In the genomic region with DNA sequence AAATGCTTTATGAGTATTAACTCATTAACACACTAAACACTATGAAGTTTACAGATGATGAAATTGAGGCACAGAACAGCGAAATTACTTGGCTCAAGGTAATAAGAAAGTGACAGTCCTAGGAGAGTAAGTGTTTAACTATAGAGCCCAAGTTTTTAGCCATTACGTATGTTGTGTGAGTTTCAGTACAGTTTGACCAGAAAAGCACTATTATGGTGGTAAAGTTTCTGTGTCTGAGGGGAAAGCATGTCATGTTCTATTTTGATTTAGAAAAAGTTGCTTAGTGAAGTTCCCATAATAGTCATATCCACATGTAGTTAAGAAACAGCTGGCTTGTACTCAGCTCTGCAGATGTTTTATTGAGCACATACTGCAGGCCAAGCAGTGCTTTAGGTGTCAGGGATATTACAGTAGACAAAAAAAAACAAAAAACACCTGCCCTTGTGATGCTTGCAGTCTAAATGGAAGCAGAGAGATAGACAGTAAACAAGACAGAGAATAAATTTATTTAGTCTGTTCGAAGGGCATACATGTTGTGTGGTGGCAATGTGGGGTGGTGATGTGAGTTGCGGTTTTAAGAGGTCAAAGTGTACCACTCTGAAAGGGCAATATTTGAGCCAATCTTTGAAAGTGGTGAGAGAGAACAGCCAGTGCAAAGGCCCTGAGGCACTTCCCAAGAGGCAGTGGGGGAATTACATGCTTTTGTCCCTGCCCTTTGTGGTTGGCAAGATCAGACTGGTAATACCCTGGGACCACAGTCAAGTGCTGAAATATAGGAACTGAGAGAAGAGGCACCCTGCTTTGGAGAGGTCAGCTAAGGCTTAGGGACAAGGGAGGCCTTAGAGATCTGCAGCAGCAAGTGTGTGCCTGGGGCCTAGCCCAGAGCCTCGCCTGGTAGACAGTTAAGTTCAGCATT, we compare ENCODE assay signal across 1 cellular context.
TF ChIP-seq lines count a peak whose summit lies in the region.

No MANE protein-coding gene starts in this region.

TF ChIP-seq in GM23338, 12 proteins besides CTCF, POLR2A, EP300 and RAD21 (continued from another document):
- TF ChIP-seq, protein P1, sequence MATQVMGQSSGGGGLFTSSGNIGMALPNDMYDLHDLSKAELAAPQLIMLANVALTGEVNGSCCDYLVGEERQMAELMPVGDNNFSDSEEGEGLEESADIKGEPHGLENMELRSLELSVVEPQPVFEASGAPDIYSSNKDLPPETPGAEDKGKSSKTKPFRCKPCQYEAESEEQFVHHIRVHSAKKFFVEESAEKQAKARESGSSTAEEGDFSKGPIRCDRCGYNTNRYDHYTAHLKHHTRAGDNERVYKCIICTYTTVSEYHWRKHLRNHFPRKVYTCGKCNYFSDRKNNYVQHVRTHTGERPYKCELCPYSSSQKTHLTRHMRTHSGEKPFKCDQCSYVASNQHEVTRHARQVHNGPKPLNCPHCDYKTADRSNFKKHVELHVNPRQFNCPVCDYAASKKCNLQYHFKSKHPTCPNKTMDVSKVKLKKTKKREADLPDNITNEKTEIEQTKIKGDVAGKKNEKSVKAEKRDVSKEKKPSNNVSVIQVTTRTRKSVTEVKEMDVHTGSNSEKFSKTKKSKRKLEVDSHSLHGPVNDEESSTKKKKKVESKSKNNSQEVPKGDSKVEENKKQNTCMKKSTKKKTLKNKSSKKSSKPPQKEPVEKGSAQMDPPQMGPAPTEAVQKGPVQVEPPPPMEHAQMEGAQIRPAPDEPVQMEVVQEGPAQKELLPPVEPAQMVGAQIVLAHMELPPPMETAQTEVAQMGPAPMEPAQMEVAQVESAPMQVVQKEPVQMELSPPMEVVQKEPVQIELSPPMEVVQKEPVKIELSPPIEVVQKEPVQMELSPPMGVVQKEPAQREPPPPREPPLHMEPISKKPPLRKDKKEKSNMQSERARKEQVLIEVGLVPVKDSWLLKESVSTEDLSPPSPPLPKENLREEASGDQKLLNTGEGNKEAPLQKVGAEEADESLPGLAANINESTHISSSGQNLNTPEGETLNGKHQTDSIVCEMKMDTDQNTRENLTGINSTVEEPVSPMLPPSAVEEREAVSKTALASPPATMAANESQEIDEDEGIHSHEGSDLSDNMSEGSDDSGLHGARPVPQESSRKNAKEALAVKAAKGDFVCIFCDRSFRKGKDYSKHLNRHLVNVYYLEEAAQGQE (IDR thresholded peaks at IDR 0.05; ENCODE audit: unreplicated experiment), result no peak
- no peak for TF ChIP-seq EZH2phosphoT487 (IDR thresholded peaks at IDR 0.05; ENCODE audit: unreplicated experiment)
- TF ChIP-seq CREB1 (CRISPR knock-in tag; IDR thresholded peaks at IDR 0.05; ENCODE audit: low read depth), result no peak
- TF ChIP-seq STAT1 (IDR thresholded peaks at IDR 0.05; ENCODE audit: unreplicated experiment), result no peak
- no peak for TF ChIP-seq EZH2 (IDR thresholded peaks at IDR 0.05; ENCODE audit: low read depth, unreplicated experiment)
- TF ChIP-seq POLR2AphosphoS5 (IDR thresholded peaks at IDR 0.05; ENCODE audit: low read depth), result no peak
- TF ChIP-seq, protein P2, sequence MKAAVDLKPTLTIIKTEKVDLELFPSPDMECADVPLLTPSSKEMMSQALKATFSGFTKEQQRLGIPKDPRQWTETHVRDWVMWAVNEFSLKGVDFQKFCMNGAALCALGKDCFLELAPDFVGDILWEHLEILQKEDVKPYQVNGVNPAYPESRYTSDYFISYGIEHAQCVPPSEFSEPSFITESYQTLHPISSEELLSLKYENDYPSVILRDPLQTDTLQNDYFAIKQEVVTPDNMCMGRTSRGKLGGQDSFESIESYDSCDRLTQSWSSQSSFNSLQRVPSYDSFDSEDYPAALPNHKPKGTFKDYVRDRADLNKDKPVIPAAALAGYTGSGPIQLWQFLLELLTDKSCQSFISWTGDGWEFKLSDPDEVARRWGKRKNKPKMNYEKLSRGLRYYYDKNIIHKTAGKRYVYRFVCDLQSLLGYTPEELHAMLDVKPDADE (IDR thresholded peaks at IDR 0.05), result no peak
- no peak for TF ChIP-seq NANOG (IDR thresholded peaks at IDR 0.05; ENCODE audit: borderline replicate concordance)
- no peak for TF ChIP-seq ZNF114 (CRISPR knock-in tag; IDR thresholded peaks at IDR 0.05)
- TF ChIP-seq JUNB (IDR thresholded peaks at IDR 0.05; ENCODE audit: unreplicated experiment), result no peak
TF ChIP-seq in GM23338: peak in this region for 0.
